Comparison of ENCODE assay signal across 1 cellular context in the genomic region with DNA sequence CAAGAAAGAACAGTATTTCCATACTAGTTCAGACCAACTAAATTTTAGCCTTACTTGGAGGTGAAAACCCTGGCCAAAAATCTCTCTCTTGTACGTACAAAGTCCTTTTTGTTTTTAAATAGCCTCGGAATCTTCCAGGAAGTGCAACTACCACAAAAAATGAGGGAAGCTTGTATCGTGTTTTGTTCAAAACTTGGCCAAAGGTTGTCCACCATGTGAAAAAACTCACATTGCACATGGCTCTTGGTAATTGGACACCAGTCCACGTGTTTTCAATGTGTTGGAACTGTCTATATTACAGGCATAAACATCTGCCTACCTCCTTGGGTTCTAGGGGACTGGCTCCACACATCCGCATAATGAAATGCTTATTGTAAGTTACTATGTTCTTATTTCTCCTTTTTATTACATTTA.
TF ChIP-seq lines count a peak whose summit lies in the region.

No MANE protein-coding gene starts in this region.

TF ChIP-seq in HepG2, 621 proteins besides CTCF, POLR2A, EP300 and RAD21 (continued from another document and continues in another):
- TF ChIP-seq, protein P1, sequence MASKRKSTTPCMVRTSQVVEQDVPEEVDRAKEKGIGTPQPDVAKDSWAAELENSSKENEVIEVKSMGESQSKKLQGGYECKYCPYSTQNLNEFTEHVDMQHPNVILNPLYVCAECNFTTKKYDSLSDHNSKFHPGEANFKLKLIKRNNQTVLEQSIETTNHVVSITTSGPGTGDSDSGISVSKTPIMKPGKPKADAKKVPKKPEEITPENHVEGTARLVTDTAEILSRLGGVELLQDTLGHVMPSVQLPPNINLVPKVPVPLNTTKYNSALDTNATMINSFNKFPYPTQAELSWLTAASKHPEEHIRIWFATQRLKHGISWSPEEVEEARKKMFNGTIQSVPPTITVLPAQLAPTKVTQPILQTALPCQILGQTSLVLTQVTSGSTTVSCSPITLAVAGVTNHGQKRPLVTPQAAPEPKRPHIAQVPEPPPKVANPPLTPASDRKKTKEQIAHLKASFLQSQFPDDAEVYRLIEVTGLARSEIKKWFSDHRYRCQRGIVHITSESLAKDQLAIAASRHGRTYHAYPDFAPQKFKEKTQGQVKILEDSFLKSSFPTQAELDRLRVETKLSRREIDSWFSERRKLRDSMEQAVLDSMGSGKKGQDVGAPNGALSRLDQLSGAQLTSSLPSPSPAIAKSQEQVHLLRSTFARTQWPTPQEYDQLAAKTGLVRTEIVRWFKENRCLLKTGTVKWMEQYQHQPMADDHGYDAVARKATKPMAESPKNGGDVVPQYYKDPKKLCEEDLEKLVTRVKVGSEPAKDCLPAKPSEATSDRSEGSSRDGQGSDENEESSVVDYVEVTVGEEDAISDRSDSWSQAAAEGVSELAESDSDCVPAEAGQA (IDR thresholded peaks at IDR 0.05; ENCODE audit: low read depth): no peak
- TF ChIP-seq, protein P1 (CRISPR knock-in tag; IDR thresholded peaks at IDR 0.05; ENCODE audit: borderline replicate concordance): no peak
- TF ChIP-seq RBAK (CRISPR knock-in tag; IDR thresholded peaks at IDR 0.05) (no peak), ARNTL (CRISPR knock-in tag; IDR thresholded peaks at IDR 0.05) (peak; percentile 69), PPARG (CRISPR knock-in tag; conservative IDR thresholded peaks at IDR 0.05) (peak; percentile 94), JUN (CRISPR knock-in tag; IDR thresholded peaks at IDR 0.05) (no peak), ZFP82 (CRISPR knock-in tag; IDR thresholded peaks at IDR 0.05; ENCODE audit: borderline replicate concordance) (no peak), HNRNPK (IDR thresholded peaks at IDR 0.05; ENCODE audit: low read depth, low read length, poor library complexity, severe bottlenecking) (no peak), GABPA (IDR thresholded peaks at IDR 0.05; ENCODE audit: low read depth, low read length) (no peak), GABPA (CRISPR knock-in tag; IDR thresholded peaks at IDR 0.05; ENCODE audit: low read depth) (0 out of 2 replicates have a peak, but pooled peaks have one; percentile 18), ZNF761 (CRISPR knock-in tag; conservative IDR thresholded peaks at IDR 0.05) (no peak), CBX1 (IDR thresholded peaks at IDR 0.05; ENCODE audit: low read depth) (no peak), HNRNPUL1 (IDR thresholded peaks at IDR 0.05; ENCODE audit: low read depth, low read length) (no peak), FOXP1 (IDR thresholded peaks at IDR 0.05) (no peak), FOXP1 (CRISPR knock-in tag; IDR thresholded peaks at IDR 0.05) (no peak), MTF1 (CRISPR knock-in tag; IDR thresholded peaks at IDR 0.05) (no peak), ZNF850 (CRISPR knock-in tag; conservative IDR thresholded peaks at IDR 0.05) (no peak), ZNF333 (CRISPR knock-in tag; IDR thresholded peaks at IDR 0.05; ENCODE audit: borderline replicate concordance) (no peak), ZNF777 (CRISPR knock-in tag; IDR thresholded peaks at IDR 0.05) (no peak), ZNF432 (CRISPR knock-in tag; IDR thresholded peaks at IDR 0.05; ENCODE audit: borderline replicate concordance) (no peak), NFE2 (CRISPR knock-in tag; IDR thresholded peaks at IDR 0.05) (no peak), MED13 (CRISPR knock-in tag; IDR thresholded peaks at IDR 0.05) (no peak), ELF4 (CRISPR knock-in tag; IDR thresholded peaks at IDR 0.05; ENCODE audit: borderline replicate concordance) (no peak), PCBP1 (IDR thresholded peaks at IDR 0.05; ENCODE audit: borderline replicate concordance, low read depth, low read length) (no peak), ZNF350 (CRISPR knock-in tag; IDR thresholded peaks at IDR 0.05; ENCODE audit: borderline replicate concordance, low read depth) (no peak), TGIF2 (CRISPR knock-in tag; IDR thresholded peaks at IDR 0.05) (no peak), SIN3B (IDR thresholded peaks at IDR 0.05; ENCODE audit: low read length) (no peak), RORA (CRISPR knock-in tag; IDR thresholded peaks at IDR 0.05) (no peak), CHCHD3 (CRISPR knock-in tag; IDR thresholded peaks at IDR 0.05) (no peak), ZNF282 (IDR thresholded peaks at IDR 0.05; ENCODE audit: partially characterized antibody) (no peak), ZNF572 (CRISPR knock-in tag; IDR thresholded peaks at IDR 0.05) (no peak), ZNF446 (CRISPR knock-in tag; IDR thresholded peaks at IDR 0.05) (no peak), POGZ (CRISPR knock-in tag; IDR thresholded peaks at IDR 0.05) (no peak), TAF1 (CRISPR knock-in tag; IDR thresholded peaks at IDR 0.05) (no peak), ZNF225 (CRISPR knock-in tag; IDR thresholded peaks at IDR 0.05) (no peak), THAP11 (CRISPR knock-in tag; IDR thresholded peaks at IDR 0.05) (peak; percentile 34; the same call in 1 of the 2 replicates)
- TF ChIP-seq, protein P2, sequence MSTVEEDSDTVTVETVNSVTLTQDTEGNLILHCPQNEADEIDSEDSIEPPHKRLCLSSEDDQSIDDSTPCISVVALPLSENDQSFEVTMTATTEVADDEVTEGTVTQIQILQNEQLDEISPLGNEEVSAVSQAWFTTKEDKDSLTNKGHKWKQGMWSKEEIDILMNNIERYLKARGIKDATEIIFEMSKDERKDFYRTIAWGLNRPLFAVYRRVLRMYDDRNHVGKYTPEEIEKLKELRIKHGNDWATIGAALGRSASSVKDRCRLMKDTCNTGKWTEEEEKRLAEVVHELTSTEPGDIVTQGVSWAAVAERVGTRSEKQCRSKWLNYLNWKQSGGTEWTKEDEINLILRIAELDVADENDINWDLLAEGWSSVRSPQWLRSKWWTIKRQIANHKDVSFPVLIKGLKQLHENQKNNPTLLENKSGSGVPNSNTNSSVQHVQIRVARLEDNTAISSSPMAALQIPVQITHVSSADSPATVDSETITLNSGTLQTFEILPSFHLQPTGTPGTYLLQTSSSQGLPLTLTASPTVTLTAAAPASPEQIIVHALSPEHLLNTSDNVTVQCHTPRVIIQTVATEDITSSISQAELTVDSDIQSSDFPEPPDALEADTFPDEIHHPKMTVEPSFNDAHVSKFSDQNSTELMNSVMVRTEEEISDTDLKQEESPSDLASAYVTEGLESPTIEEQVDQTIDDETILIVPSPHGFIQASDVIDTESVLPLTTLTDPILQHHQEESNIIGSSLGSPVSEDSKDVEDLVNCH (CRISPR knock-in tag; IDR thresholded peaks at IDR 0.05): no peak
- TF ChIP-seq, protein P3, sequence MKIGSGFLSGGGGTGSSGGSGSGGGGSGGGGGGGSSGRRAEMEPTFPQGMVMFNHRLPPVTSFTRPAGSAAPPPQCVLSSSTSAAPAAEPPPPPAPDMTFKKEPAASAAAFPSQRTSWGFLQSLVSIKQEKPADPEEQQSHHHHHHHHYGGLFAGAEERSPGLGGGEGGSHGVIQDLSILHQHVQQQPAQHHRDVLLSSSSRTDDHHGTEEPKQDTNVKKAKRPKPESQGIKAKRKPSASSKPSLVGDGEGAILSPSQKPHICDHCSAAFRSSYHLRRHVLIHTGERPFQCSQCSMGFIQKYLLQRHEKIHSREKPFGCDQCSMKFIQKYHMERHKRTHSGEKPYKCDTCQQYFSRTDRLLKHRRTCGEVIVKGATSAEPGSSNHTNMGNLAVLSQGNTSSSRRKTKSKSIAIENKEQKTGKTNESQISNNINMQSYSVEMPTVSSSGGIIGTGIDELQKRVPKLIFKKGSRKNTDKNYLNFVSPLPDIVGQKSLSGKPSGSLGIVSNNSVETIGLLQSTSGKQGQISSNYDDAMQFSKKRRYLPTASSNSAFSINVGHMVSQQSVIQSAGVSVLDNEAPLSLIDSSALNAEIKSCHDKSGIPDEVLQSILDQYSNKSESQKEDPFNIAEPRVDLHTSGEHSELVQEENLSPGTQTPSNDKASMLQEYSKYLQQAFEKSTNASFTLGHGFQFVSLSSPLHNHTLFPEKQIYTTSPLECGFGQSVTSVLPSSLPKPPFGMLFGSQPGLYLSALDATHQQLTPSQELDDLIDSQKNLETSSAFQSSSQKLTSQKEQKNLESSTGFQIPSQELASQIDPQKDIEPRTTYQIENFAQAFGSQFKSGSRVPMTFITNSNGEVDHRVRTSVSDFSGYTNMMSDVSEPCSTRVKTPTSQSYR (CRISPR knock-in tag; IDR thresholded peaks at IDR 0.05; ENCODE audit: borderline replicate concordance): no peak
- TF ChIP-seq, protein P4, sequence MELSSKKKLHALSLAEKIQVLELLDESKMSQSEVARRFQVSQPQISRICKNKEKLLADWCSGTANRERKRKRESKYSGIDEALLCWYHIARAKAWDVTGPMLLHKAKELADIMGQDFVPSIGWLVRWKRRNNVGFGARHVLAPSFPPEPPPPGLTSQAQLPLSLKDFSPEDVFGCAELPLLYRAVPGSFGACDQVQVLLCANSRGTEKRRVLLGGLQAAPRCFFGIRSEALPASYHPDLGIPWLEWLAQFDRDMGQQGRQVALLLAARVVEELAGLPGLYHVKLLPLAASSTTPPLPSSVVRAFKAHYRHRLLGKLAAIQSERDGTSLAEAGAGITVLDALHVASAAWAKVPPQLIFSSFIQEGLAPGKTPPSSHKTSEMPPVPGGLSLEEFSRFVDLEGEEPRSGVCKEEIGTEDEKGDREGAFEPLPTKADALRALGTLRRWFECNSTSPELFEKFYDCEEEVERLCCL (CRISPR knock-in tag; IDR thresholded peaks at IDR 0.05; ENCODE audit: borderline replicate concordance): no peak
- TF ChIP-seq, protein P5, sequence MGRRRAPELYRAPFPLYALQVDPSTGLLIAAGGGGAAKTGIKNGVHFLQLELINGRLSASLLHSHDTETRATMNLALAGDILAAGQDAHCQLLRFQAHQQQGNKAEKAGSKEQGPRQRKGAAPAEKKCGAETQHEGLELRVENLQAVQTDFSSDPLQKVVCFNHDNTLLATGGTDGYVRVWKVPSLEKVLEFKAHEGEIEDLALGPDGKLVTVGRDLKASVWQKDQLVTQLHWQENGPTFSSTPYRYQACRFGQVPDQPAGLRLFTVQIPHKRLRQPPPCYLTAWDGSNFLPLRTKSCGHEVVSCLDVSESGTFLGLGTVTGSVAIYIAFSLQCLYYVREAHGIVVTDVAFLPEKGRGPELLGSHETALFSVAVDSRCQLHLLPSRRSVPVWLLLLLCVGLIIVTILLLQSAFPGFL (CRISPR knock-in tag; IDR thresholded peaks at IDR 0.05): no peak
- TF ChIP-seq, protein P6, sequence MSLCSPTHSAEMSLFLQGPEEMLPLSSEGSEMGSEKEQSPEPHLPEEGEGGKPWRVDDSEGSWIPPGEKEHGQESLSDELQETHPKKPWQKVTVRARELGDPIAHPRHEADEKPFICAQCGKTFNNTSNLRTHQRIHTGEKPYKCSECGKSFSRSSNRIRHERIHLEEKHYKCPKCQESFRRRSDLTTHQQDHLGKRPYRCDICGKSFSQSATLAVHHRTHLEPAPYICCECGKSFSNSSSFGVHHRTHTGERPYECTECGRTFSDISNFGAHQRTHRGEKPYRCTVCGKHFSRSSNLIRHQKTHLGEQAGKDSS (CRISPR knock-in tag; IDR thresholded peaks at IDR 0.05; ENCODE audit: borderline replicate concordance, low read depth): no peak
- TF ChIP-seq, protein P7, sequence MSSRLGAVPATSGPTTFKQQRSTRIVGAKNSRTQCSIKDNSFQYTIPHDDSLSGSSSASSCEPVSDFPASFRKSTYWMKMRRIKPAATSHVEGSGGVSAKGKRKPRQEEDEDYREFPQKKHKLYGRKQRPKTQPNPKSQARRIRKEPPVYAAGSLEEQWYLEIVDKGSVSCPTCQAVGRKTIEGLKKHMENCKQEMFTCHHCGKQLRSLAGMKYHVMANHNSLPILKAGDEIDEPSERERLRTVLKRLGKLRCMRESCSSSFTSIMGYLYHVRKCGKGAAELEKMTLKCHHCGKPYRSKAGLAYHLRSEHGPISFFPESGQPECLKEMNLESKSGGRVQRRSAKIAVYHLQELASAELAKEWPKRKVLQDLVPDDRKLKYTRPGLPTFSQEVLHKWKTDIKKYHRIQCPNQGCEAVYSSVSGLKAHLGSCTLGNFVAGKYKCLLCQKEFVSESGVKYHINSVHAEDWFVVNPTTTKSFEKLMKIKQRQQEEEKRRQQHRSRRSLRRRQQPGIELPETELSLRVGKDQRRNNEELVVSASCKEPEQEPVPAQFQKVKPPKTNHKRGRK (CRISPR knock-in tag; IDR thresholded peaks at IDR 0.05): no peak
- TF ChIP-seq, protein P8, sequence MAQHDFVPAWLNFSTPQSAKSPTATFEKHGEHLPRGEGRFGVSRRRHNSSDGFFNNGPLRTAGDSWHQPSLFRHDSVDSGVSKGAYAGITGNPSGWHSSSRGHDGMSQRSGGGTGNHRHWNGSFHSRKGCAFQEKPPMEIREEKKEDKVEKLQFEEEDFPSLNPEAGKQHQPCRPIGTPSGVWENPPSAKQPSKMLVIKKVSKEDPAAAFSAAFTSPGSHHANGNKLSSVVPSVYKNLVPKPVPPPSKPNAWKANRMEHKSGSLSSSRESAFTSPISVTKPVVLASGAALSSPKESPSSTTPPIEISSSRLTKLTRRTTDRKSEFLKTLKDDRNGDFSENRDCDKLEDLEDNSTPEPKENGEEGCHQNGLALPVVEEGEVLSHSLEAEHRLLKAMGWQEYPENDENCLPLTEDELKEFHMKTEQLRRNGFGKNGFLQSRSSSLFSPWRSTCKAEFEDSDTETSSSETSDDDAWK (CRISPR knock-in tag; IDR thresholded peaks at IDR 0.05): no peak
- TF ChIP-seq, protein P9, sequence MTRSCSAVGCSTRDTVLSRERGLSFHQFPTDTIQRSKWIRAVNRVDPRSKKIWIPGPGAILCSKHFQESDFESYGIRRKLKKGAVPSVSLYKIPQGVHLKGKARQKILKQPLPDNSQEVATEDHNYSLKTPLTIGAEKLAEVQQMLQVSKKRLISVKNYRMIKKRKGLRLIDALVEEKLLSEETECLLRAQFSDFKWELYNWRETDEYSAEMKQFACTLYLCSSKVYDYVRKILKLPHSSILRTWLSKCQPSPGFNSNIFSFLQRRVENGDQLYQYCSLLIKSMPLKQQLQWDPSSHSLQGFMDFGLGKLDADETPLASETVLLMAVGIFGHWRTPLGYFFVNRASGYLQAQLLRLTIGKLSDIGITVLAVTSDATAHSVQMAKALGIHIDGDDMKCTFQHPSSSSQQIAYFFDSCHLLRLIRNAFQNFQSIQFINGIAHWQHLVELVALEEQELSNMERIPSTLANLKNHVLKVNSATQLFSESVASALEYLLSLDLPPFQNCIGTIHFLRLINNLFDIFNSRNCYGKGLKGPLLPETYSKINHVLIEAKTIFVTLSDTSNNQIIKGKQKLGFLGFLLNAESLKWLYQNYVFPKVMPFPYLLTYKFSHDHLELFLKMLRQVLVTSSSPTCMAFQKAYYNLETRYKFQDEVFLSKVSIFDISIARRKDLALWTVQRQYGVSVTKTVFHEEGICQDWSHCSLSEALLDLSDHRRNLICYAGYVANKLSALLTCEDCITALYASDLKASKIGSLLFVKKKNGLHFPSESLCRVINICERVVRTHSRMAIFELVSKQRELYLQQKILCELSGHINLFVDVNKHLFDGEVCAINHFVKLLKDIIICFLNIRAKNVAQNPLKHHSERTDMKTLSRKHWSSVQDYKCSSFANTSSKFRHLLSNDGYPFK (CRISPR knock-in tag; IDR thresholded peaks at IDR 0.05; ENCODE audit: borderline replicate concordance): no peak
